Comparison of ENCODE assay signal across 23 cellular contexts in the genomic region with DNA sequence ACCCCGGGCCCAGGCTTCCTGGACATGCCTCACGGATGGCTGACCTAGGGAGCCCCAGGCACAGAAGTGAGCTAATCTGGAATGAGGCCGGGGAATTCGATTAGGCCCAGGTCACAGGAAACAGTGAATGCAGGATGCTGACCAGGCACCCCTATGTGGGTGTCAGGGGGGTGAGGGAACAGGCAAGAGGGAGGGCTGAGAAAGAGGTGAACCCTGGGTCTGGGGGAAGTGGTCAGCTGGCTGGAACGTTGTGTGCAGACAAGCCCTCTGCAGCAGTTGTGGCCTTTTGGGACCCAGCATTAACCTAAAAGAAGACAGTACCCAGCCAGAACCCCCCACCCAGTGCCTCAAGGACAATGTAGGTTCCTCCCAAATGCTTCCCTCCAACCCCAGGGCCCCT. TPM values are rescaled to one million over a fixed set of nuclear protein-coding genes. Genes with fewer than 3 reads are reported as not detected.
DNase-seq lines count a peak whose midpoint lies in the region; ATAC-seq, FAIRE-seq and TF ChIP-seq lines count a peak whose summit lies in the region.
"Had no signal": no experiment of that assay in that cellular context is flagged by ENCODE, and none has a peak within 500 bp of the region (broad histone marks: within the 10 kb centered on the region; RNA-seq: fewer than 3 reads in every experiment).

No MANE protein-coding gene starts in this region.

- no peak overlapping the region for H3K4me2 ChIP-seq in Karpas-422 (ENCODE audit: low read depth, low read length, poor library complexity, severe bottlenecking)
- peak overlapping the region; percentile 34 for H3K4me2 ChIP-seq in HepG2 (ENCODE audit: low read depth, low read length)
- H3K4me2 ChIP-seq: smooth muscle cell had no signal

- H3K9ac ChIP-seq in Karpas-422 (ENCODE audit: low read length) (0 out of 2 replicates have a peak overlapping the region, but pooled peaks have one; percentile 24), HepG2 (ENCODE audit: insufficient read depth, low read depth, low read length) (no peak overlapping the region)

- no peak overlapping the region for H3K27ac ChIP-seq in Karpas-422 (ENCODE audit: low read length)
- peak overlapping the region; percentile 43 for H3K27ac ChIP-seq in HepG2 (ENCODE audit: extremely low read length, insufficient read depth, low read length)
- no peak overlapping the region for H3K27ac ChIP-seq in gastrocnemius medialis
- H3K27ac ChIP-seq in left lung: no peak overlapping the region
- H3K27ac ChIP-seq: neutrophil had no signal

- POLR2A ChIA-PET in HepG2 (lab: Yijun Ruan, JAX): interaction anchor here (1.0 to 2.7 kb wide), 4 partner anchors 8 to 54 kb away, joined by 3 to 13 read pairs (median 6); partner anchors contain the start of gene SERHL2

- H3K36me3 Mint-ChIP-seq in stimulated activated memory B cell treated with anti-CD40 and anti-IgM and Interleukin-4, amounts not matched to agents 10 μg/mL and 1 μg/mL and 100 μg/mL, for 72 hours: no peaks in the 10 kb centered on the region
- H3K36me3 Mint-ChIP-seq: activated naive CD4-positive, alpha-beta T cell treated with anti-CD3 and anti-CD28 coated beads, Interleukin-2, amount 50 U/mL, for 24 hours had no signal

- TF ChIP-seq POLR2A in HepG2 (IDR thresholded peaks at IDR 0.05; ENCODE audit: insufficient read depth in 1 of 2, low read depth in 2 of 2, low read length in 2 of 2): no peak
- TF ChIP-seq POLR2A in gastrocnemius medialis (IDR thresholded peaks at IDR 0.05): no peak

- H3K79me2 ChIP-seq in Karpas-422 (ENCODE audit: low read length): no peaks in the 10 kb centered on the region
- H3K79me2 ChIP-seq in HepG2 (ENCODE audit: insufficient read depth, low read length): no peaks in the 10 kb centered on the region

- no peaks in the 10 kb centered on the region for H3K27me3 ChIP-seq in Karpas-422 (ENCODE audit: low read length)
- no peaks in the 10 kb centered on the region for H3K27me3 ChIP-seq in HepG2 (ENCODE audit: control insufficient read depth in 1 of 2, insufficient read depth in 2 of 2, low read length in 2 of 2)
- no peaks in the 10 kb centered on the region for H3K27me3 ChIP-seq in gastrocnemius medialis
- H3K27me3 ChIP-seq in left lung: no peaks in the 10 kb centered on the region
- H3K27me3 ChIP-seq: dorsolateral prefrontal cortex, neutrophil had no signal

- no peak overlapping the region for H3K4me3 Mint-ChIP-seq in stimulated activated memory B cell treated with anti-CD40 and anti-IgM and Interleukin-4, amounts not matched to agents 10 μg/mL and 1 μg/mL and 100 μg/mL, for 72 hours
- H3K4me3 Mint-ChIP-seq: activated naive CD4-positive, alpha-beta T cell treated with anti-CD3 and anti-CD28 coated beads, Interleukin-2, amount 50 U/mL, for 24 hours; activated T-cell treated with anti-CD3 and anti-CD28 coated beads, Interleukin-2, amount 50 U/mL, for 72 hours had no signal

- H3K4me3 ChIP-seq in Karpas-422 (ENCODE audit: low read length): no peak overlapping the region
- H3K4me3 ChIP-seq in HepG2 (replicated peaks in 1 of 3; ENCODE audit: insufficient read depth in 1 of 3, low read depth in 2 of 3, low read length in 3 of 3): peak overlapping the region in 1 of 3 experiments; percentile 25; a peak in 1 of 6 replicates
- H3K4me3 ChIP-seq in gastrocnemius medialis: no peak overlapping the region
- H3K4me3 ChIP-seq in left lung: no peak overlapping the region
- H3K4me3 ChIP-seq: dorsolateral prefrontal cortex, smooth muscle cell had no signal

- H3K4me1 ChIP-seq in Karpas-422 (ENCODE audit: low read length): peaks cover 13% of the 10 kb centered on the region
- peaks cover 33% of the 10 kb centered on the region for H3K4me1 ChIP-seq in HepG2 (ENCODE audit: insufficient read depth, low read length)
- H3K4me1 ChIP-seq in gastrocnemius medialis: no peaks in the 10 kb centered on the region
- no peaks in the 10 kb centered on the region for H3K4me1 ChIP-seq in left lung

- ATAC-seq in HepG2 (peak; percentile 26), gastrocnemius medialis (no peak), left lung (no peak)
- ATAC-seq in stimulated activated memory B cell treated with anti-CD40 and anti-IgM and Interleukin-4, amounts not matched to agents 10 μg/mL and 1 μg/mL and 100 μg/mL, for 72 hours: no peak
- ATAC-seq: activated T-cell treated with anti-CD3 and anti-CD28 coated beads, Interleukin-2, amount 50 U/mL, for 72 hours had no signal

- H4K20me1 ChIP-seq in Karpas-422 (ENCODE audit: insufficient read depth, low read depth, low read length) (no peaks in the 10 kb centered on the region; the same call in 1 of the 2 replicates), HepG2 (ENCODE audit: insufficient read depth, low read length) (no peaks in the 10 kb centered on the region)

- H3K4me1 Mint-ChIP-seq in stimulated activated memory B cell treated with anti-CD40 and anti-IgM and Interleukin-4, amounts not matched to agents 10 μg/mL and 1 μg/mL and 100 μg/mL, for 72 hours: peaks cover 24% of the 10 kb centered on the region

- H3K27ac Mint-ChIP-seq in stimulated activated memory B cell treated with anti-CD40 and anti-IgM and Interleukin-4, amounts not matched to agents 10 μg/mL and 1 μg/mL and 100 μg/mL, for 72 hours: peak overlapping the region; percentile 80
- H3K27ac Mint-ChIP-seq: activated T-cell treated with anti-CD3 and anti-CD28 coated beads, Interleukin-2, amount 50 U/mL, for 72 hours had no signal

- TF ChIP-seq EP300 in HepG2 (IDR thresholded peaks at IDR 0.05; ENCODE audit: low read depth in 2 of 2, low read length in 2 of 2) (no peak), HepG2 (CRISPR knock-in tag; IDR thresholded peaks at IDR 0.05; ENCODE audit: borderline replicate concordance) (no peak)

- intact Hi-C loops in HepG2 (cut with micrococcal nuclease; ENCODE audit: unreplicated experiment): no loop called here
- intact Hi-C loops in gastrocnemius medialis (cut with DNase I; ENCODE audit: low total_unique reads): no loop called here
- intact Hi-C loops in left lung (cut with DNase I): no loop called here

- H3K36me3 ChIP-seq in Karpas-422 (ENCODE audit: insufficient read depth, low read length) (no peaks in the 10 kb centered on the region), HepG2 (replicated peaks in 1 of 2; ENCODE audit: control insufficient read depth in 1 of 2, insufficient read depth in 2 of 2, low read length in 2 of 2) (no peaks in the 10 kb centered on the region), gastrocnemius medialis (no peaks in the 10 kb centered on the region), left lung (no peaks in the 10 kb centered on the region)
- H3K36me3 ChIP-seq: neutrophil had no signal

- in situ Hi-C loops in HepG2 (cut with HindIII; ENCODE audit: extremely low pct_ligation_motif_present, low pct_unique_long_range_greater_than_20kb): no loop called here
- in situ Hi-C loops in gastrocnemius medialis (cut with MboI; ENCODE audit: low sequenced_read_pairs in 4 of 4): no loop called here

- no peaks in the 10 kb centered on the region for H3K9me3 Mint-ChIP-seq in stimulated activated memory B cell treated with anti-CD40 and anti-IgM and Interleukin-4, amounts not matched to agents 10 μg/mL and 1 μg/mL and 100 μg/mL, for 72 hours
- H3K9me3 Mint-ChIP-seq: activated naive CD4-positive, alpha-beta T cell treated with anti-CD3 and anti-CD28 coated beads, Interleukin-2, amount 50 U/mL, for 24 hours; activated T-cell treated with anti-CD3 and anti-CD28 coated beads, Interleukin-2, amount 50 U/mL, for 72 hours had no signal

- no peaks in the 10 kb centered on the region for H3K9me2 ChIP-seq in Karpas-422 (replicated peaks; ENCODE audit: insufficient read depth, low read length)

- CTCF ChIA-PET in HepG2 (lab: Yijun Ruan, JAX; ENCODE audit: low intra/inter-chr PET ratio, low total read pairs): no interaction called here

- 47% methylated on average over 5 of the region's 5 CpGs for WGBS in HepG2 (ENCODE audit: low lambda C conversion rate)

- TF ChIP-seq RAD21 in HepG2 (CRISPR knock-in tag; IDR thresholded peaks at IDR 0.05): no peak

- no peaks in the 10 kb centered on the region for H3K27me3 Mint-ChIP-seq in stimulated activated memory B cell treated with anti-CD40 and anti-IgM and Interleukin-4, amounts not matched to agents 10 μg/mL and 1 μg/mL and 100 μg/mL, for 72 hours
- H3K27me3 Mint-ChIP-seq: activated naive CD4-positive, alpha-beta T cell treated with anti-CD3 and anti-CD28 coated beads, Interleukin-2, amount 50 U/mL, for 24 hours had no signal

- FAIRE-seq in HepG2 (lab: Jason Lieb, UNC): no peak

- peak; percentile 42 for DNase-seq in SKM-1 treated with dmso at 0.1 percent for 144 hours (lab: John Stamatoyannopoulos, UW; ENCODE audit: unreplicated experiment)
- DNase-seq in SKM-1 (lab: John Stamatoyannopoulos, UW; ENCODE audit: unreplicated experiment): no peak
- no peak for DNase-seq in Karpas-422
- DNase-seq in HepG2 (ENCODE audit: low spot score): no peak
- no peak for DNase-seq in gastrocnemius medialis
- no peak for DNase-seq in left lung
- DNase-seq in cerebellum (ENCODE audit: low spot score): no peak
- DNase-seq: 8988T; activated T-cell treated with anti-CD3 and anti-CD28 coated beads, Interleukin-2, amount 50 U/mL, for 72 hours; anterior cingulate cortex; caudate nucleus; DMS79; dorsolateral prefrontal cortex; head of caudate nucleus; NCI-H1436; NCI-H510A treated with DMSO at 0.1 percent for 48 hours; stimulated activated CD4-positive, alpha-beta T cell treated with anti-CD3 and anti-CD28 coated beads, Interleukin-4, amount 100 ng/mL, for 1 hour; stimulated activated naive CD8-positive, alpha-beta T cell treated with anti-CD3 and anti-CD28 coated beads, Interleukin-15, Interleukin-2, amounts not matched to agents 100 U/mL and 50 U/mL, for 24 hours; SW 1271 had no signal

- TF ChIP-seq CTCF in HepG2 (CRISPR knock-in tag; IDR thresholded peaks at IDR 0.05) (no peak), gastrocnemius medialis (IDR thresholded peaks at IDR 0.05 in 4 of 5, conservative IDR thresholded peaks at IDR 0.05 in 1 of 5) (no peak), left lung (IDR thresholded peaks at IDR 0.05) (no peak)

- no TSS peak for BruUV-seq in HepG2 (replicated peaks; lab: Mats Ljungman, UMichigan)

- H3K9me3 ChIP-seq in Karpas-422 (ENCODE audit: low read length) (no peaks in the 10 kb centered on the region), HepG2 (ENCODE audit: low read length) (no peaks in the 10 kb centered on the region), gastrocnemius medialis (no peaks in the 10 kb centered on the region), left lung (no peaks in the 10 kb centered on the region)
- H3K9me3 ChIP-seq: neutrophil had no signal

- H2AFZ ChIP-seq in Karpas-422 (ENCODE audit: low read length) (no peak overlapping the region), HepG2 (ENCODE audit: low read length) (no peak overlapping the region)

RNA-seq across cellular contexts. Expression of gene SERHL2, which starts 8.1 kb away (rescaled TPM):
- 3.2 and 3.7 TPM in 2 replicates for total RNA-seq in Karpas-422 (2014; rRNA removed; shearing (Covaris generic); ENCODE audit: low replicate concordance)
- total RNA-seq in HepG2 (2016; rRNA removed; fragmentation: Illumina TruSeq; extraction: Trizol) (1.0 and 1.6 TPM in 2 replicates), gastrocnemius medialis (10 to 100 TPM in 1 of 4 donors, 1 to 10 TPM in 1, under 1 TPM in 1, not detected in 1; 0.84 to 13.4 (median 1.7) TPM), left lung (1 to 10 TPM; 2.1 to 3.0 TPM), cerebellum (2.6 TPM)
- total RNA-seq in HepG2 (2016; cell fraction: cytosol; rRNA removed; fragmentation: Illumina TruSeq; extraction: Trizol; ENCODE audit: low read depth): 0.97 TPM in 1 of 2 replicates, not detected in the other
- 1.1 and 1.5 TPM in 2 replicates for total RNA-seq in HepG2 (2016; cell fraction: insoluble cytoplasmic fraction; rRNA removed; fragmentation: Illumina TruSeq; extraction: Trizol)
- 0.40 and 0.59 TPM in 2 replicates for total RNA-seq in HepG2 (2016; cell fraction: membrane; rRNA removed; fragmentation: Illumina TruSeq; extraction: Trizol)
- total RNA-seq in HepG2 (2016; cell fraction: nucleus; rRNA removed; fragmentation: Illumina TruSeq; extraction: Trizol): 1.0 and 1.2 TPM in 2 replicates
- polyA plus RNA-seq in HepG2 (2011; rRNA removed): 1.8 and 3.3 TPM in 2 replicates
- 1.6 and 1.9 TPM in 2 replicates for polyA plus RNA-seq in HepG2 (2011; cell fraction: cytosol; rRNA removed)
- polyA plus RNA-seq in HepG2 (2011; cell fraction: nucleus; rRNA removed): 2.1 and 3.0 TPM in 2 replicates
- 1.1 and 1.9 TPM in 2 replicates for polyA plus RNA-seq in HepG2 (2012)
- 0.24 and 0.26 TPM in 2 replicates for polyA plus RNA-seq in HepG2 (2016; cell fraction: cytosol; fragmentation: Illumina TruSeq; extraction: Trizol; ENCODE audit: low read depth)
- polyA plus RNA-seq in HepG2 (2016; cell fraction: insoluble cytoplasmic fraction; fragmentation: Illumina TruSeq; extraction: Trizol; ENCODE audit: low read depth): 2.1 and 2.3 TPM in 2 replicates
- polyA plus RNA-seq in HepG2 (2016; cell fraction: membrane; fragmentation: Illumina TruSeq; extraction: Trizol; ENCODE audit: low read depth): 0.35 and 0.66 TPM in 2 replicates
- polyA plus RNA-seq in HepG2 (2016; cell fraction: nucleus; fragmentation: Illumina TruSeq; extraction: Trizol; ENCODE audit: insufficient read depth, low read depth): 0.92 and 1.8 TPM in 2 replicates
- 0.44 TPM in 1 of 2 replicates, not detected in the other for polyA minus RNA-seq in HepG2 (2011; rRNA and poly(A)+ RNA removed; ENCODE audit: low replicate concordance)
- not detected in 2 replicates for polyA minus RNA-seq in HepG2 (2011; cell fraction: cytosol; rRNA and poly(A)+ RNA removed)
- 0.99 and 1.3 TPM in 2 replicates for polyA minus RNA-seq in HepG2 (2011; cell fraction: nucleus; rRNA and poly(A)+ RNA removed)

RNA-seq across cellular contexts. Expression of gene RRP7A, which starts 42.3 kb away (rescaled TPM):
- 19.2 and 45.1 TPM in 2 replicates for total RNA-seq in Karpas-422 (2014; rRNA removed; shearing (Covaris generic); ENCODE audit: low replicate concordance)
- 41.6 and 48.6 TPM in 2 replicates for total RNA-seq in HepG2 (2016; rRNA removed; fragmentation: Illumina TruSeq; extraction: Trizol)
- 6.9 and 8.5 TPM in 2 replicates for total RNA-seq in HepG2 (2016; cell fraction: cytosol; rRNA removed; fragmentation: Illumina TruSeq; extraction: Trizol; ENCODE audit: low read depth)
- total RNA-seq in HepG2 (2016; cell fraction: insoluble cytoplasmic fraction; rRNA removed; fragmentation: Illumina TruSeq; extraction: Trizol): 45.2 and 47.7 TPM in 2 replicates
- total RNA-seq in HepG2 (2016; cell fraction: membrane; rRNA removed; fragmentation: Illumina TruSeq; extraction: Trizol): 19.1 and 19.5 TPM in 2 replicates
- total RNA-seq in HepG2 (2016; cell fraction: nucleus; rRNA removed; fragmentation: Illumina TruSeq; extraction: Trizol): 21.2 and 24.0 TPM in 2 replicates
- 13.8 and 15.3 TPM in 2 replicates for polyA plus RNA-seq in HepG2 (2011; rRNA removed)
- polyA plus RNA-seq in HepG2 (2011; cell fraction: cytosol; rRNA removed): 11.4 and 15.1 TPM in 2 replicates
- 9.3 and 9.5 TPM in 2 replicates for polyA plus RNA-seq in HepG2 (2011; cell fraction: nucleus; rRNA removed)
- polyA plus RNA-seq in HepG2 (2012): 12.1 and 13.0 TPM in 2 replicates
- polyA plus RNA-seq in HepG2 (2016; cell fraction: cytosol; fragmentation: Illumina TruSeq; extraction: Trizol; ENCODE audit: low read depth): 6.2 and 6.7 TPM in 2 replicates
- 42.1 and 48.9 TPM in 2 replicates for polyA plus RNA-seq in HepG2 (2016; cell fraction: insoluble cytoplasmic fraction; fragmentation: Illumina TruSeq; extraction: Trizol; ENCODE audit: low read depth)
- polyA plus RNA-seq in HepG2 (2016; cell fraction: membrane; fragmentation: Illumina TruSeq; extraction: Trizol; ENCODE audit: low read depth): 12.1 and 12.4 TPM in 2 replicates
- 46.5 and 46.7 TPM in 2 replicates for polyA plus RNA-seq in HepG2 (2016; cell fraction: nucleus; fragmentation: Illumina TruSeq; extraction: Trizol; ENCODE audit: insufficient read depth, low read depth)
- 15.8 and 23.5 TPM in 2 replicates for polyA minus RNA-seq in HepG2 (2011; rRNA and poly(A)+ RNA removed; ENCODE audit: low replicate concordance)
- polyA minus RNA-seq in HepG2 (2011; cell fraction: cytosol; rRNA and poly(A)+ RNA removed): 6.8 and 7.3 TPM in 2 replicates
- 10.4 and 12.2 TPM in 2 replicates for polyA minus RNA-seq in HepG2 (2011; cell fraction: nucleus; rRNA and poly(A)+ RNA removed)
- total RNA-seq in gastrocnemius medialis: 10 to 100 TPM; 11.9 to 27.3 (median 15.8) TPM
- 10 to 100 TPM; 37.0 to 57.1 TPM for total RNA-seq in left lung
- 32.4 TPM for total RNA-seq in cerebellum

RNA-seq across cellular contexts. Expression of gene POLDIP3, which starts 52.8 kb away (rescaled TPM):
- total RNA-seq in Karpas-422 (2014; rRNA removed; shearing (Covaris generic); ENCODE audit: low replicate concordance): 28.7 and 39.2 TPM in 2 replicates
- total RNA-seq in HepG2 (2016; rRNA removed; fragmentation: Illumina TruSeq; extraction: Trizol) (47.4 and 64.1 TPM in 2 replicates), gastrocnemius medialis (10 to 100 TPM; 19.7 to 28.7 (median 23.0) TPM), left lung (10 to 100 TPM; 56.6 to 61.6 TPM), cerebellum (27.2 TPM)
- 6.4 and 8.7 TPM in 2 replicates for total RNA-seq in HepG2 (2016; cell fraction: cytosol; rRNA removed; fragmentation: Illumina TruSeq; extraction: Trizol; ENCODE audit: low read depth)
- total RNA-seq in HepG2 (2016; cell fraction: insoluble cytoplasmic fraction; rRNA removed; fragmentation: Illumina TruSeq; extraction: Trizol): 45.0 and 57.8 TPM in 2 replicates
- total RNA-seq in HepG2 (2016; cell fraction: membrane; rRNA removed; fragmentation: Illumina TruSeq; extraction: Trizol): 23.2 TPM in 2 replicates
- 32.4 and 36.4 TPM in 2 replicates for total RNA-seq in HepG2 (2016; cell fraction: nucleus; rRNA removed; fragmentation: Illumina TruSeq; extraction: Trizol)
- polyA plus RNA-seq in HepG2 (2011; rRNA removed): 45.8 and 50.1 TPM in 2 replicates
- polyA plus RNA-seq in HepG2 (2011; cell fraction: cytosol; rRNA removed): 28.7 TPM in 2 replicates
- 70.7 and 76.7 TPM in 2 replicates for polyA plus RNA-seq in HepG2 (2011; cell fraction: nucleus; rRNA removed)
- polyA plus RNA-seq in HepG2 (2012): 62.0 and 63.4 TPM in 2 replicates
- polyA plus RNA-seq in HepG2 (2016; cell fraction: cytosol; fragmentation: Illumina TruSeq; extraction: Trizol; ENCODE audit: low read depth): 5.1 and 6.4 TPM in 2 replicates
- polyA plus RNA-seq in HepG2 (2016; cell fraction: insoluble cytoplasmic fraction; fragmentation: Illumina TruSeq; extraction: Trizol; ENCODE audit: low read depth): 59.1 and 66.7 TPM in 2 replicates
- polyA plus RNA-seq in HepG2 (2016; cell fraction: membrane; fragmentation: Illumina TruSeq; extraction: Trizol; ENCODE audit: low read depth): 14.0 and 14.8 TPM in 2 replicates
- 53.9 and 54.2 TPM in 2 replicates for polyA plus RNA-seq in HepG2 (2016; cell fraction: nucleus; fragmentation: Illumina TruSeq; extraction: Trizol; ENCODE audit: insufficient read depth, low read depth)
- 46.1 and 58.4 TPM in 2 replicates for polyA minus RNA-seq in HepG2 (2011; rRNA and poly(A)+ RNA removed; ENCODE audit: low replicate concordance)
- 29.3 and 32.2 TPM in 2 replicates for polyA minus RNA-seq in HepG2 (2011; cell fraction: cytosol; rRNA and poly(A)+ RNA removed)
- polyA minus RNA-seq in HepG2 (2011; cell fraction: nucleus; rRNA and poly(A)+ RNA removed): 33.0 and 36.7 TPM in 2 replicates
